Comparison of ENCODE assay signal across 8 cellular contexts in the genomic region with DNA sequence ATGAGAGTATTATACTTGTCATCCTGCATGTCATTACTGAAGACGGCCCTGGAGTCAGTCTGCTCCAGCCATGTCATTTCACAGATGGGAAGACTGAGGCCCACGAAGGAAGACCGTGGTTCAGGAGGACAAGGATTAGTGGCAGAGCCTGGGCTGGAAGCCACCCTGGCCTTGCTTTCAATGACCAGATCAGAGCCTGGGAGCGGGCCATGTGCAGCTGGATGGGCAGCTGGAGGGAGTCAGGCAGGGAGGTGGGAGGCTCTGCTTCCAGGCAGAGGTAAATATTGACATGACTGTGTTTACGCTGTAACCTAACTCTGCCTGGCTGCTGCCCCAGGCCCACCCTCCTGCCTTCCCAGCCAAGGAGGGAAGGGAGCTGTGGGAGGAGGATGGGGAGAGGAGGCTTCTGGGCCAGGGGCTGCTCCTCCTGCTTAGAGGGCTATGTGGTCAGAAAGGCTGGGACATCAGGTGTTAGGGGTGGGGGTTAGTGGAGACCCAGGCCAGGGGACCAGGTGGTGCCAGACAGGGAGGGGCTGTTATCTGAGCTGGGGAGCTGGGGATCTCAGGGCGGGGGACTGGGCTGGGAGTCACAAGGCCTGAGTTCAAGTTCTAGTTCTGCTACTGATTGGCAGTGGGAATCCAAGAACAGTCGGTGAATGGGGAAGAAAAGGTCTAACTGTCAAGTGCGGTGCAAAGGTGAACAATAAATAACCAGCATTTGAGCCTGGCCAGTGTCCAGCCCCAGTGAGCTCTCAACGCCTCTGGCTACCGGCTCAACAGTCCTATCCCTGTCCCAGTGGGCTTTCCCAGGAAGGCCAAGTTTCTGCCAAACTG. TPM values are rescaled to one million over a fixed set of nuclear protein-coding genes. Genes with fewer than 3 reads are reported as not detected.
DNase-seq lines count a peak whose midpoint lies in the region; ATAC-seq and TF ChIP-seq lines count a peak whose summit lies in the region.

No MANE protein-coding gene starts in this region.

- peak overlapping the region in 1 of 2 donors; percentile 28 for H3K4me3 ChIP-seq in muscle layer of duodenum (ENCODE audit: low read depth in 1 of 2, low read length in 2 of 2)

- peaks cover 91% of the 10 kb centered on the region for H3K4me1 Mint-ChIP-seq in CD4-positive, alpha-beta T cell (ENCODE audit: low read depth)

- no peak for TF ChIP-seq CTCF in CD4-positive, alpha-beta T cell (IDR thresholded peaks at IDR 0.05)

- ATAC-seq in CD4-positive, alpha-beta T cell (ENCODE audit: poor library complexity) = no peak
- no peak for ATAC-seq in GM21576 (IDR thresholded peaks at IDR 0.05; ENCODE audit: unreplicated experiment)
- no peak for ATAC-seq in HG03135 (IDR thresholded peaks at IDR 0.05; ENCODE audit: unreplicated experiment)

- no peaks in the 10 kb centered on the region for H3K27me3 ChIP-seq in CD4-positive, alpha-beta T cell (ENCODE audit: control insufficient read depth, insufficient read depth, low read length)
- no peaks in the 10 kb centered on the region for H3K27me3 ChIP-seq in muscle layer of duodenum (ENCODE audit: low read depth, low read length)

- DNase-seq in CD4-positive, alpha-beta T cell = no peak
- DNase-seq in NCI-H2029 treated with DMSO at 0.1 percent for 48 hours (lab: John Stamatoyannopoulos, UW) (peak; percentile 81), brain pericyte (ENCODE audit: low read depth, low spot score) (peak; percentile 87), RKO (ENCODE audit: low spot score) (no peak), UCSD-AML1 (lab: John Stamatoyannopoulos, UW; ENCODE audit: unreplicated experiment) (no peak)

- H3K9me3 ChIP-seq in CD4-positive, alpha-beta T cell (ENCODE audit: control insufficient read depth, low read length) = no peaks in the 10 kb centered on the region
- H3K9me3 ChIP-seq in muscle layer of duodenum (ENCODE audit: control insufficient read depth in 1 of 2, low read length in 2 of 2) = no peaks in the 10 kb centered on the region

- no peaks in the 10 kb centered on the region for H3K36me3 ChIP-seq in muscle layer of duodenum (ENCODE audit: control insufficient read depth in 1 of 2, insufficient read depth in 2 of 2, low read length in 2 of 2)

- H3K9me3 Mint-ChIP-seq in CD4-positive, alpha-beta T cell = no peaks in the 10 kb centered on the region

- peak overlapping the region; percentile 74 for H3K27ac Mint-ChIP-seq in CD4-positive, alpha-beta T cell

- intact Hi-C loops in CD4-positive, alpha-beta T cell (cut with DNase I, micrococcal nuclease) = no loop called here

- H3K36me3 Mint-ChIP-seq in CD4-positive, alpha-beta T cell (ENCODE audit: low read depth) = peaks cover 8% of the 10 kb centered on the region

- no peaks in the 10 kb centered on the region for H3K27me3 Mint-ChIP-seq in CD4-positive, alpha-beta T cell

- peaks cover 66 to 94% of the 10 kb centered on the region in 2 donors for H3K4me1 ChIP-seq in muscle layer of duodenum (ENCODE audit: control insufficient read depth in 1 of 2, insufficient read depth in 2 of 2, low read length in 2 of 2)

- H3K27ac ChIP-seq in CD4-positive, alpha-beta T cell (ENCODE audit: low read depth, low read length) = no peak overlapping the region
- H3K27ac ChIP-seq in muscle layer of duodenum (ENCODE audit: low read length) = peak overlapping the region; percentile 42

- POLR2A ChIA-PET in CD4-positive, alpha-beta T cell (lab: Charles Lee) = interaction anchor here (0.6 to 2.6 kb wide), 6 partner anchors 14 to 83 kb away, joined by 3 to 26 read pairs (median 4); a partner anchor contains a TSS

- CTCF ChIA-PET in CD4-positive, alpha-beta T cell (lab: Charles Lee) = interaction anchor here (0.8 to 3.7 kb wide), 5 partner anchors 14 to 84 kb away, joined by 3 to 33 read pairs (median 6); no protein-coding TSS in a partner anchor

- H3K4me3 Mint-ChIP-seq in CD4-positive, alpha-beta T cell = peak overlapping the region; percentile 38

RNA-seq across cellular contexts. Expression of a gene that starts 48.5 kb away (rescaled TPM):
- 10 to 100 TPM; 62.0 to 63.6 TPM for total RNA-seq in CD4-positive, alpha-beta T cell

Comparison
In these comparisons a context has a peak if more than half of its experiments do, and no peak if none do; other contexts are left out.
1. DNase-seq: peak in NCI-H2029 treated with DMSO at 0.1 percent for 48 hours (single experiment) and brain pericyte (single experiment); none in CD4-positive, alpha-beta T cell (0 of 10), RKO (single experiment) and UCSD-AML1 (single experiment).